Comparison of ENCODE assay signal across 26 cellular contexts in the genomic region with DNA sequence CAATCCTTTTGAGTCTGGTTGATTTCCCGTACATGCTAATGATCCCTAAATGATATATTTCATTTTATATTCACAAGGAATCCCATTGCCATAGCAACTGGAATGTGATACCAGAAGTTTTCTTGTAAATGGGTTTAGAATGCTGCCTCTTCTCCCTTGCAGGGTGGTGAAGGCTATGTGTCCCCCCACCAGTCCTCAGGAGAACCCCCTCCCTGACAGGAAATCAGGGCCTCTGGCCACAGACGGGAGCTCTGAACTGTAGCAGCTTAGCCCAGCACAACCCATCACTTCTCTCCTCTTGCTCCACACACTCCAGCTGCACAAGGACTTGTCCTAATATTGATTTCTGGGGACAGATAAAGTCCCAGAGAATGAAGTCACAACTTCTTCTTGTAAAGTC.
A peak's percentile ranks its signal among the peaks of the same experiment; 100 is the strongest.
DNase-seq lines count a peak whose midpoint lies in the region; ATAC-seq, FAIRE-seq and TF ChIP-seq lines count a peak whose summit lies in the region.
"Had no signal": no experiment of that assay in that cellular context is flagged by ENCODE, and none has a peak within 500 bp of the region (broad histone marks: within the 10 kb centered on the region; RNA-seq: fewer than 3 reads in every experiment).

No MANE protein-coding gene starts in this region.

- H4K91ac ChIP-seq in neuronal stem cell (ENCODE audit: low read depth, low read length, poor library complexity), result no peak overlapping the region

- H3K14ac ChIP-seq in neuronal stem cell (ENCODE audit: low read length), result no peak overlapping the region

- ATAC-seq in aorta (ENCODE audit: low FRiP score), result no peak
- ATAC-seq in omental fat pad (ENCODE audit: low FRiP score), result no peak
- ATAC-seq in foreskin keratinocyte, result no peak
- ATAC-seq: activated naive CD8-positive, alpha-beta T cell treated with anti-CD3 and anti-CD28 coated beads, Interleukin-2, amount 50 U/mL, for 24 hours; left ventricle myocardium superior; mucosa of descending colon; sciatic nerve; WTC11 had no signal

- 0 out of 2 replicates have a peak overlapping the region, but pooled peaks have one; percentile 40 for H3K4me2 ChIP-seq in OCI-LY7 (ENCODE audit: low read length)
- no peak overlapping the region for H3K4me2 ChIP-seq in neuronal stem cell (ENCODE audit: insufficient read depth, low read length, poor library complexity, severe bottlenecking)
- H3K4me2 ChIP-seq: KMS-11 had no signal

- H2BK120ac ChIP-seq in neuronal stem cell (ENCODE audit: low read depth, low read length), result no peak overlapping the region

- no peak overlapping the region for H2AK5ac ChIP-seq in neuronal stem cell (ENCODE audit: low read depth, low read length)

- BruUV-seq in OCI-LY7 (replicated peaks; lab: Mats Ljungman, UMichigan), result no TSS peak

- H2AFZ ChIP-seq in OCI-LY7 (ENCODE audit: low read length), result peak overlapping the region; percentile 16; the same call in 1 of the 2 replicates
- H2AFZ ChIP-seq in neuronal stem cell (ENCODE audit: low read length), result peak overlapping the region; percentile 38

- DNase-seq in GM18507 (ENCODE audit: extremely low spot score, insufficient read length, low read depth) (no peak), OCI-LY7 (ENCODE audit: low spot score) (no peak), ecto neural progenitor cell (ENCODE audit: low spot score) (peak; percentile 41), neuronal stem cell (ENCODE audit: low spot score) (no peak), aorta (no peak), NCI-H2171 treated with DMSO at 0.1 percent for 48 hours (lab: John Stamatoyannopoulos, UW) (no peak), omental fat pad (ENCODE audit: low spot score) (no peak), foreskin keratinocyte (no peak)
- DNase-seq: activated CD4-positive, alpha-beta T cell treated with anti-CD3 and anti-CD28 coated beads, Interleukin-2, amount 50 U/mL, for 4 hours; activated T-cell treated with anti-CD3 and anti-CD28 coated beads for 4 hours; DND-41; GOT3; left ventricle myocardium superior; MM.1S; mucosa of descending colon; NCI-H1436; NCI-H526 treated with DMSO at 0.1 percent for 48 hours; SIG-M5; stimulated activated naive CD4-positive, alpha-beta T cell treated with Interleukin-2 at 50 U/mL for 16 hours; thyroid gland had no signal

- H3K79me1 ChIP-seq in neuronal stem cell (ENCODE audit: low read depth, low read length), result no peaks in the 10 kb centered on the region

- no peaks in the 10 kb centered on the region for H3K27me3 ChIP-seq in neuronal stem cell (ENCODE audit: control insufficient read depth in 3 of 3, insufficient read depth in 3 of 3, low read depth in 1 of 3, low read length in 3 of 3)
- no peaks in the 10 kb centered on the region for H3K27me3 ChIP-seq in aorta (ENCODE audit: control insufficient read depth in 1 of 2, insufficient read depth in 2 of 2, low read length in 1 of 2)
- peaks cover 5% of the 10 kb centered on the region for H3K27me3 ChIP-seq in foreskin keratinocyte
- H3K27me3 ChIP-seq: thyroid gland had no signal

- H3K9ac ChIP-seq in neuronal stem cell (ENCODE audit: low read depth, low read length, poor library complexity), result no peak overlapping the region
- H3K9ac ChIP-seq: KMS-11 had no signal

- no peak overlapping the region for H3K18ac ChIP-seq in neuronal stem cell (ENCODE audit: low read length)

- H2BK15ac ChIP-seq in neuronal stem cell (ENCODE audit: low read length), result no peak overlapping the region

- H3K4me3 ChIP-seq in OCI-LY7 (ENCODE audit: low read depth, low read length, poor library complexity, severe bottlenecking), result no peak overlapping the region
- H3K4me3 ChIP-seq in neuronal stem cell (ENCODE audit: low read length in 2 of 2), result no peak overlapping the region
- no peak overlapping the region for H3K4me3 ChIP-seq in aorta (ENCODE audit: low read length in 2 of 2)
- H3K4me3 ChIP-seq: mucosa of descending colon, thyroid gland had no signal

- intact Hi-C loops in OCI-LY7 (cut with micrococcal nuclease; ENCODE audit: unreplicated experiment), result no loop called here
- intact Hi-C loops in aorta (cut with DNase I), result no loop called here

- H4K8ac ChIP-seq in neuronal stem cell (ENCODE audit: low read depth, low read length), result no peak overlapping the region

- H3K9me3 ChIP-seq in OCI-LY7 (ENCODE audit: low read length) (no peaks in the 10 kb centered on the region), neuronal stem cell (replicated peaks in 1 of 2; ENCODE audit: control insufficient read depth in 2 of 2, insufficient read depth in 1 of 2, low read depth in 1 of 2, low read length in 2 of 2) (no peaks in the 10 kb centered on the region), aorta (ENCODE audit: control insufficient read depth, low read length) (peaks cover 1% of the 10 kb centered on the region)
- H3K9me3 ChIP-seq: mucosa of descending colon, thyroid gland had no signal

- no peaks in the 10 kb centered on the region for H3K36me3 ChIP-seq in OCI-LY7 (ENCODE audit: insufficient read depth, low read length)
- H3K36me3 ChIP-seq in neuronal stem cell (replicated peaks in 1 of 2; ENCODE audit: control insufficient read depth in 2 of 2, insufficient read depth in 2 of 2, low read length in 2 of 2), result no peaks in the 10 kb centered on the region
- H3K36me3 ChIP-seq in aorta (ENCODE audit: control insufficient read depth in 1 of 2, insufficient read depth in 2 of 2, low read length in 1 of 2), result no peaks in the 10 kb centered on the region
- H3K36me3 ChIP-seq: thyroid gland had no signal

- H3K9me2 ChIP-seq in OCI-LY7 (ENCODE audit: insufficient read depth, low read length), result no peaks in the 10 kb centered on the region

- H3K27ac ChIP-seq in OCI-LY7 (ENCODE audit: low read depth, low read length, poor library complexity, severe bottlenecking), result no peak overlapping the region
- no peak overlapping the region for H3K27ac ChIP-seq in neuronal stem cell (replicated peaks; ENCODE audit: low read length)
- H3K27ac ChIP-seq in aorta (ENCODE audit: low read depth in 1 of 2, low read length in 2 of 2), result no peak overlapping the region
- no peak overlapping the region for H3K27ac ChIP-seq in foreskin keratinocyte
- H3K27ac ChIP-seq: KMS-11, thyroid gland had no signal

- no CpG with 5 or more reads among the region's 2 CpGs for WGBS in neuronal stem cell (ENCODE audit: extremely low coverage in 2 of 2, insufficient read length in 2 of 2, insufficient replicate concordance in 1 of 2), 2 donors
- WGBS in aorta, 2 donors, result 53 to 58% methylated on average over 2 of the region's 2 CpGs

- FAIRE-seq in GM18507 (lab: Jason Lieb, UNC), result peak; percentile 54
- FAIRE-seq: islet of Langerhans, RCC 7860 had no signal

- H3K79me2 ChIP-seq in OCI-LY7 (ENCODE audit: insufficient read depth, low read depth, low read length), result no peaks in the 10 kb centered on the region

- H3K4me1 ChIP-seq in OCI-LY7 (ENCODE audit: insufficient read depth, low read length, poor library complexity, severe bottlenecking), result peaks cover 16% of the 10 kb centered on the region
- peaks cover 13 to 25% of the 10 kb centered on the region in 2 donors for H3K4me1 ChIP-seq in neuronal stem cell (ENCODE audit: control insufficient read depth in 2 of 2, insufficient read depth in 1 of 2, low read depth in 1 of 2, low read length in 2 of 2)
- no peaks in the 10 kb centered on the region for H3K4me1 ChIP-seq in aorta (ENCODE audit: control insufficient read depth in 1 of 2, insufficient read depth in 2 of 2, low read length in 2 of 2)
- H3K4me1 ChIP-seq in foreskin keratinocyte, result no peaks in the 10 kb centered on the region
- H3K4me1 ChIP-seq: thyroid gland had no signal

- TF ChIP-seq CTCF in OCI-LY7 (conservative IDR thresholded peaks at IDR 0.05; ENCODE audit: low read length) (no peak), omental fat pad (IDR thresholded peaks at IDR 0.05) (no peak), foreskin keratinocyte (conservative IDR thresholded peaks at IDR 0.05) (no peak)

- POLR2A ChIA-PET in OCI-LY7 (lab: Charles Lee), result no interaction called here

- H4K20me1 ChIP-seq in OCI-LY7 (ENCODE audit: insufficient read depth, low read length), result no peaks in the 10 kb centered on the region

- CTCF ChIA-PET in OCI-LY7 (lab: Charles Lee; ENCODE audit: unreplicated experiment), result no interaction called here

- no peak overlapping the region for H3K4ac ChIP-seq in neuronal stem cell (ENCODE audit: low read length)

- H2BK12ac ChIP-seq in neuronal stem cell (ENCODE audit: low read length), result no peak overlapping the region

- H2BK5ac ChIP-seq in neuronal stem cell (ENCODE audit: low read length), result no peak overlapping the region

- no peak overlapping the region for H3K23ac ChIP-seq in neuronal stem cell (ENCODE audit: low read depth, low read length, poor library complexity)
